ENCODE assay signal across 15 cellular contexts in genomic region chr1:33379631-33380354, GRCh38. TPM values are rescaled to one million over a fixed set of nuclear protein-coding genes. Genes with fewer than 3 reads are reported as not detected.
DNase-seq lines count a peak whose midpoint lies in the region; ATAC-seq and TF ChIP-seq lines count a peak whose summit lies in the region.
"Had no signal": no experiment of that assay in that cellular context is flagged by ENCODE, and none has a peak within 500 bp of the region (broad histone marks: within the 10 kb centered on the region; RNA-seq: fewer than 3 reads in every experiment).

No MANE protein-coding gene starts in this region.

- intact Hi-C loops in left ventricle myocardium inferior (cut with micrococcal nuclease): loop anchor here (10.0 kb wide), 1 partner anchor 75 kb away; no protein-coding TSS in a partner anchor
- intact Hi-C loops in sciatic nerve (cut with DNase I): loop anchor here (10.0 kb wide), 1 partner anchor 85 kb away; no protein-coding TSS in a partner anchor

- ATAC-seq in sciatic nerve: peak; percentile 29
- ATAC-seq: CD8-positive, alpha-beta T cell had no signal

- H3K9me3 ChIP-seq in left ventricle myocardium inferior (replicated peaks): no peaks in the 10 kb centered on the region

- H3K4me1 ChIP-seq in left ventricle myocardium inferior: peaks cover 77% of the 10 kb centered on the region

- H3K4me3 ChIP-seq in NB4 (ENCODE audit: low read depth, low read length): no peak overlapping the region
- H3K4me3 ChIP-seq in left ventricle myocardium inferior: no peak overlapping the region

- TF ChIP-seq POLR2A in NB4 (IDR thresholded peaks at IDR 0.05; ENCODE audit: extremely low read depth, insufficient read length): no peak

- H3K27ac ChIP-seq in left ventricle myocardium inferior (replicated peaks): peak overlapping the region; percentile 75

- peak; percentile 40 for DNase-seq in NB4 (ENCODE audit: low read depth)
- peak; percentile 24 for DNase-seq in SK-N-DZ (ENCODE audit: low spot score)
- no peak for DNase-seq in left ventricle myocardium inferior
- peak; percentile 33 for DNase-seq in sciatic nerve (ENCODE audit: low spot score)
- no peak for DNase-seq in T1000 (lab: John Stamatoyannopoulos, UW)
- DNase-seq in stimulated activated CD4-positive, alpha-beta T cell treated with anti-CD3 and anti-CD28 coated beads, Interleukin-4, amount 100 ng/mL, for 24 hours: no peak
- DNase-seq in NCI-H2029 (lab: John Stamatoyannopoulos, UW): no peak
- DNase-seq: activated naive CD4-positive, alpha-beta T cell treated with anti-CD3 and anti-CD28 coated beads, Interleukin-2, amount 50 U/mL, for 16 hours; CD8-positive, alpha-beta T cell; erythroblast; GDM1; NCI-H2081 had no signal

- TF ChIP-seq CTCF in NB4 (IDR thresholded peaks at IDR 0.05; ENCODE audit: low read depth, low read length) (no peak), left ventricle myocardium inferior (IDR thresholded peaks at IDR 0.05; ENCODE audit: borderline replicate concordance) (no peak)

- H3K36me3 ChIP-seq in left ventricle myocardium inferior: no peaks in the 10 kb centered on the region

- H3K27me3 ChIP-seq in left ventricle myocardium inferior (ENCODE audit: low read depth): no peaks in the 10 kb centered on the region

RNA-seq across cellular contexts. Expression of gene PHC2, which starts 51.1 kb away (rescaled TPM):
- 97.6 and 136 TPM in 2 replicates for polyA plus RNA-seq in SK-N-DZ (2014; cell fraction: cytosol; rRNA removed)
- polyA plus RNA-seq in SK-N-DZ (2014; cell fraction: nucleus; rRNA removed): 53.3 and 63.6 TPM in 2 replicates
- total RNA-seq in left ventricle myocardium inferior: 105 TPM
- total RNA-seq in sciatic nerve: 109 TPM

RNA-seq across cellular contexts. Expression of gene A3GALT2, which starts 58.9 kb away (rescaled TPM):
- not detected in 2 replicates for polyA plus RNA-seq in SK-N-DZ (2014; cell fraction: cytosol; rRNA removed)
- polyA plus RNA-seq in SK-N-DZ (2014; cell fraction: nucleus; rRNA removed): not detected in 2 replicates
- total RNA-seq in left ventricle myocardium inferior (not detected), sciatic nerve (not detected)
- total RNA-seq: activated CD8-positive, alpha-beta memory T cell treated with anti-CD3 and anti-CD28 coated beads for 36 hours; CD8-positive, alpha-beta T cell; cerebellum; subcutaneous adipose tissue had no signal

Comparison
In these comparisons a context has a peak if more than half of its experiments do, and no peak if none do; other contexts are left out.
1. DNase-seq: peak in NB4 (single experiment), SK-N-DZ (single experiment) and sciatic nerve (single experiment); none in left ventricle myocardium inferior (single experiment), T1000 (single experiment), stimulated activated CD4-positive, alpha-beta T cell treated with anti-CD3 and anti-CD28 coated beads, Interleukin-4, amount 100 ng/mL, for 24 hours (single experiment) and NCI-H2029 (single experiment).